ENCODE assay signal across 10 cellular contexts in genomic region chr1:113691184-113691583, GRCh38.
"Had no signal": no experiment of that assay in that cellular context is flagged by ENCODE, and none has a peak within 500 bp of the region (broad histone marks: within the 10 kb centered on the region; RNA-seq: fewer than 3 reads in every experiment).

No MANE protein-coding gene starts in this region.

- H3K4me3 Mint-ChIP-seq: HFFc6 had no signal

- H3K4me1 ChIP-seq: HAP-1 had no signal

- H3K27ac Mint-ChIP-seq: HFFc6 had no signal

- H3K4me3 ChIP-seq: GM23248, HAP-1 had no signal

- DNase-seq: GM23248, GOT3, H7, HFFc6, IMR-90, KBM-7 had no signal

- ATAC-seq: HCT116 had no signal

- H3K36me3 ChIP-seq: HAP-1 had no signal

- H3K27ac ChIP-seq: GM23248, HL-60, KMS-11 had no signal
